Comparison of ENCODE assay signal across 2 cellular contexts in the genomic region with DNA sequence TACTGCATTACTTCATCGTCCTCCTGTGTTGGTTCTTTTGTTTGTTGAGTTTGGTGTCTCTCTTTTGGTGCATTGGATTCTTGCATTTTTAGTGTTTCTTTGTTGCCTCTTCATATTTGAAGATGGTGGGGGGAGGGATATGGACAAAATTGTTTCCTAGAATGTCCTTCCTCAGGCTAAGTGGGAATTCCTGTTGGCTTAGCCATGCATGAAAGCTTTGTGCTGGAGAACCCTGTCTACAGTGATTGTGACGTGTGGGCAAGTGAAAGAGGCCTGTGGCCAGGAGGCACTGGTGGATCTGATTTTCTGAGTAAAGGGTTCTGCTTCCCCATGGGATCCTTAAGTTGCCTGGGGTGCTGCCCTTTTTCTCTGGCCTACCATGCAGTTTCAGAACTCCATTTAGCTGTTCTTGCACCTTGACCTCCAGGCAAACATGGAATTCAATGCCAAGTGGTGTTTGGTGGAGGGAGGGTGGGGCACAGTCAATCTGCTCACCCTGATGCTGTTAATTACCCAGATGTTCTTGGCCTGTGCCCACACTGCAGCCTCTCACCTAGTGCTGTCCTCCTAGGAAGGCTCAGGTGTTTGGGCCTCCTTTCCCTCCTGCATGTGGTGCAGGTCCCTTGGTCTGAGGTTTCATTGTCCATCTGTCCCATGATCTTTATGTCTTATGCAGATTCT.
TF ChIP-seq lines count a peak whose summit lies in the region.

No MANE protein-coding gene starts in this region.

TF ChIP-seq in A549, 52 proteins besides CTCF, POLR2A, EP300 and RAD21:
- no peak for TF ChIP-seq NPAS2 (CRISPR knock-in tag; IDR thresholded peaks at IDR 0.05; ENCODE audit: borderline replicate concordance)
- no peak for TF ChIP-seq ZFP36 (IDR thresholded peaks at IDR 0.05; ENCODE audit: borderline replicate concordance, partially characterized antibody)
- TF ChIP-seq RFX5 (IDR thresholded peaks at IDR 0.05) = no peak
- no peak for TF ChIP-seq PHF8 (IDR thresholded peaks at IDR 0.05; ENCODE audit: borderline replicate concordance, low read depth)
- no peak for TF ChIP-seq HOXA7 (CRISPR knock-in tag; IDR thresholded peaks at IDR 0.05)

TF ChIP-seq in IMR-90, 13 proteins besides CTCF, POLR2A, EP300 and RAD21:
- TF ChIP-seq CEBPB (IDR thresholded peaks at IDR 0.05; ENCODE audit: low read depth, low read length) (no peak), MAZ (IDR thresholded peaks at IDR 0.05; ENCODE audit: borderline replicate concordance, low read depth, low read length) (no peak), CHD1 (IDR thresholded peaks at IDR 0.05; ENCODE audit: low read depth, low read length) (no peak), MAFK (IDR thresholded peaks at IDR 0.05; ENCODE audit: low read depth, low read length) (no peak), ELK1 (IDR thresholded peaks at IDR 0.05; ENCODE audit: borderline replicate concordance, low read depth, low read length) (no peak), FOS (IDR thresholded peaks at IDR 0.05; ENCODE audit: low read depth, low read length) (no peak), RFX5 (IDR thresholded peaks at IDR 0.05; ENCODE audit: low read depth, low read length) (no peak), BHLHE40 (IDR thresholded peaks at IDR 0.05; ENCODE audit: low read depth, low read length) (no peak), RCOR1 (IDR thresholded peaks at IDR 0.05; ENCODE audit: insufficient replicate concordance, low read length) (no peak), NFE2L2 (IDR thresholded peaks at IDR 0.05; ENCODE audit: low read depth, low read length) (no peak), SMC3 (IDR thresholded peaks at IDR 0.05; ENCODE audit: low read depth, low read length) (no peak), MXI1 (IDR thresholded peaks at IDR 0.05; ENCODE audit: borderline replicate concordance, low read depth, low read length) (no peak)
- TF ChIP-seq, protein P1, sequence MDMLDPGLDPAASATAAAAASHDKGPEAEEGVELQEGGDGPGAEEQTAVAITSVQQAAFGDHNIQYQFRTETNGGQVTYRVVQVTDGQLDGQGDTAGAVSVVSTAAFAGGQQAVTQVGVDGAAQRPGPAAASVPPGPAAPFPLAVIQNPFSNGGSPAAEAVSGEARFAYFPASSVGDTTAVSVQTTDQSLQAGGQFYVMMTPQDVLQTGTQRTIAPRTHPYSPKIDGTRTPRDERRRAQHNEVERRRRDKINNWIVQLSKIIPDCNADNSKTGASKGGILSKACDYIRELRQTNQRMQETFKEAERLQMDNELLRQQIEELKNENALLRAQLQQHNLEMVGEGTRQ (IDR thresholded peaks at IDR 0.05; ENCODE audit: low read depth, low read length) = no peak
